ENCODE assay signal across 8 cellular contexts in the genomic region with DNA sequence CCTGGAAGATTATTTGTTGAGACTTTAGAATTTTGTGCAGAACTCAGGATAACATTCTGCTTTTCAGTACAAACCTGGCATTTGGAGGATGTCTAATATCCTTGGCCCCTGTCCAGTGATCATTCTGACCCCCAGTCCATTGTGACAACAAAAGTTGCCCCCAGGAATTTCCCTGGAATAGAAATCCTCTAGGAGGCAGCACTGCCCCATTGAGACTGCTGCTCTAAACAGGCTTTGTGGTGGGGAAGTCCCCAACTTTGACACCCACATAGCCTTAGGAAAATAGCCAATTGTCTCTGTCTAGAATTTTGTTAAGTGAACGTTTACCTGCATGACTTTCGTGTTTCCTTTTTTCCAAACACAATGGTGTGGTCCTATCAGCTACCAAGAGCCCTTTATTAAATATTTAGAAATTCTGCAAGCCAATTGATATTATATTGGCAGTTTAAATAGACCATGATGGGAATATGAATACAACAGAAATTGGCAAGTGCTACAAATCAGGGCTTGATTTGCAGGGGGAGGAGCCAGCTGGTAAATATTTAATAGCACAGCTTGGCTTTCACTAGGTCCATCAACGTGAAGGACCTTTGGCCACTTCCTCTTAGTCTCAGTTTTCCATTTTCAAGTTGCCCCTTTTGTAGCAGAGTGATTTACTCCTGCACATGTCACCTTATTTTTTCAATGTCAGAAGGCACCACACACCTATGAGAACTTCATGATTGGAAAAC.
DNase-seq lines count a peak whose midpoint lies in the region; ATAC-seq and TF ChIP-seq lines count a peak whose summit lies in the region.

No MANE protein-coding gene starts in this region.

- H3K4me1 ChIP-seq in heart left ventricle (peaks cover 0 to 3% (median 0%) of the 10 kb centered on the region in 12 donors), liver (ENCODE audit: control insufficient read depth in 4 of 4, insufficient read depth in 4 of 4, low read length in 3 of 4) (peaks cover 0 to 6% (median 2%) of the 10 kb centered on the region in 4 donors)

- H3K4me3 ChIP-seq in heart left ventricle (no peak overlapping the region), astrocyte of the spinal cord (ENCODE audit: low read depth, low read length) (no peak overlapping the region), liver (ENCODE audit: low read depth in 1 of 3, low read length in 3 of 3) (no peak overlapping the region)

- no peaks in the 10 kb centered on the region for H3K27me3 ChIP-seq in heart left ventricle
- H3K27me3 ChIP-seq in liver (ENCODE audit: control insufficient read depth in 4 of 4, insufficient read depth in 4 of 4, low read length in 3 of 4): peaks cover 0 to 2% (median 0%) of the 10 kb centered on the region in 4 donors

- peak in 3 of 4 donors; percentile 33 to 63 (median 52) for ATAC-seq in heart left ventricle
- ATAC-seq in Right ventricle myocardium inferior: no peak
- ATAC-seq in HG03439 (IDR thresholded peaks at IDR 0.05; ENCODE audit: unreplicated experiment): peak; percentile 74

- H3K27ac ChIP-seq in heart left ventricle (no peak overlapping the region), liver (ENCODE audit: low read depth in 1 of 2, low read length in 2 of 2) (no peak overlapping the region)

- DNase-seq in heart left ventricle (peak in 2 of 5 donors; percentile 17 to 23), Right ventricle myocardium inferior (ENCODE audit: missing footprints) (no peak), astrocyte of the spinal cord (ENCODE audit: low read depth, low spot score) (peak; percentile 61), SKM-1 treated with dmso at 0.1 percent for 144 hours (lab: John Stamatoyannopoulos, UW; ENCODE audit: unreplicated experiment) (no peak), T-helper 2 cell (no peak)
- no peak for DNase-seq in stimulated activated naive CD4-positive, alpha-beta T cell treated with Interleukin-2 at 50 U/mL for 16 hours (lab: John Stamatoyannopoulos, UW)

- 48 to 53% (median 50%) methylated on average over 3 of the region's 3 CpGs for WGBS in heart left ventricle, 4 donors
- WGBS in liver: 26% methylated on average over 3 of the region's 3 CpGs

- H3K9ac ChIP-seq in liver (ENCODE audit: low read depth in 1 of 2, low read length in 2 of 2): no peak overlapping the region

- TF ChIP-seq CTCF in heart left ventricle (IDR thresholded peaks at IDR 0.05): peak; percentile 27 to 74 (median 56)
- TF ChIP-seq CTCF in astrocyte of the spinal cord (IDR thresholded peaks at IDR 0.05; ENCODE audit: low read depth, low read length): peak; percentile 71
- peak; percentile 26 for TF ChIP-seq CTCF in liver (IDR thresholded peaks at IDR 0.05; ENCODE audit: low read depth, low read length, missing input control)

- peak; percentile 72 to 73 for TF ChIP-seq RAD21 in liver (IDR thresholded peaks at IDR 0.05)

- H3K36me3 ChIP-seq in heart left ventricle: no peaks in the 10 kb centered on the region
- H3K36me3 ChIP-seq in liver (ENCODE audit: control insufficient read depth in 4 of 4, insufficient read depth in 3 of 4, low read depth in 1 of 4, low read length in 3 of 4): no peaks in the 10 kb centered on the region

- no peak for TF ChIP-seq POLR2A in heart left ventricle (IDR thresholded peaks at IDR 0.05)

- in situ Hi-C loops in astrocyte of the spinal cord (cut with HindIII; ENCODE audit: low sequenced_read_pairs): no loop called here

- intact Hi-C loops in heart left ventricle (cut with DNase I) (loop anchor here (2.0 to 10.0 kb wide), 8 partner anchors 439 to 1041 kb away; no protein-coding TSS in a partner anchor), Right ventricle myocardium inferior (cut with DNase I) (loop anchor here (10.0 kb wide), 1 partner anchor 541 kb away; no protein-coding TSS in a partner anchor)

- H3K9me3 ChIP-seq in heart left ventricle (peaks cover 0 to 8% (median 0%) of the 10 kb centered on the region in 12 donors), liver (ENCODE audit: control insufficient read depth in 4 of 4, low read length in 3 of 4) (no peaks in the 10 kb centered on the region)

TF ChIP-seq in liver, 16 proteins besides CTCF, POLR2A, EP300 and RAD21:
- peak; percentile 5 to 11 for TF ChIP-seq HNF4A (conservative IDR thresholded peaks at IDR 0.05)
- TF ChIP-seq, protein P1, sequence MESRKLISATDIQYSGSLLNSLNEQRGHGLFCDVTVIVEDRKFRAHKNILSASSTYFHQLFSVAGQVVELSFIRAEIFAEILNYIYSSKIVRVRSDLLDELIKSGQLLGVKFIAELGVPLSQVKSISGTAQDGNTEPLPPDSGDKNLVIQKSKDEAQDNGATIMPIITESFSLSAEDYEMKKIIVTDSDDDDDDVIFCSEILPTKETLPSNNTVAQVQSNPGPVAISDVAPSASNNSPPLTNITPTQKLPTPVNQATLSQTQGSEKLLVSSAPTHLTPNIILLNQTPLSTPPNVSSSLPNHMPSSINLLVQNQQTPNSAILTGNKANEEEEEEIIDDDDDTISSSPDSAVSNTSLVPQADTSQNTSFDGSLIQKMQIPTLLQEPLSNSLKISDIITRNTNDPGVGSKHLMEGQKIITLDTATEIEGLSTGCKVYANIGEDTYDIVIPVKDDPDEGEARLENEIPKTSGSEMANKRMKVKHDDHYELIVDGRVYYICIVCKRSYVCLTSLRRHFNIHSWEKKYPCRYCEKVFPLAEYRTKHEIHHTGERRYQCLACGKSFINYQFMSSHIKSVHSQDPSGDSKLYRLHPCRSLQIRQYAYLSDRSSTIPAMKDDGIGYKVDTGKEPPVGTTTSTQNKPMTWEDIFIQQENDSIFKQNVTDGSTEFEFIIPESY (IDR thresholded peaks at IDR 0.05): no peak
- TF ChIP-seq, protein P2, sequence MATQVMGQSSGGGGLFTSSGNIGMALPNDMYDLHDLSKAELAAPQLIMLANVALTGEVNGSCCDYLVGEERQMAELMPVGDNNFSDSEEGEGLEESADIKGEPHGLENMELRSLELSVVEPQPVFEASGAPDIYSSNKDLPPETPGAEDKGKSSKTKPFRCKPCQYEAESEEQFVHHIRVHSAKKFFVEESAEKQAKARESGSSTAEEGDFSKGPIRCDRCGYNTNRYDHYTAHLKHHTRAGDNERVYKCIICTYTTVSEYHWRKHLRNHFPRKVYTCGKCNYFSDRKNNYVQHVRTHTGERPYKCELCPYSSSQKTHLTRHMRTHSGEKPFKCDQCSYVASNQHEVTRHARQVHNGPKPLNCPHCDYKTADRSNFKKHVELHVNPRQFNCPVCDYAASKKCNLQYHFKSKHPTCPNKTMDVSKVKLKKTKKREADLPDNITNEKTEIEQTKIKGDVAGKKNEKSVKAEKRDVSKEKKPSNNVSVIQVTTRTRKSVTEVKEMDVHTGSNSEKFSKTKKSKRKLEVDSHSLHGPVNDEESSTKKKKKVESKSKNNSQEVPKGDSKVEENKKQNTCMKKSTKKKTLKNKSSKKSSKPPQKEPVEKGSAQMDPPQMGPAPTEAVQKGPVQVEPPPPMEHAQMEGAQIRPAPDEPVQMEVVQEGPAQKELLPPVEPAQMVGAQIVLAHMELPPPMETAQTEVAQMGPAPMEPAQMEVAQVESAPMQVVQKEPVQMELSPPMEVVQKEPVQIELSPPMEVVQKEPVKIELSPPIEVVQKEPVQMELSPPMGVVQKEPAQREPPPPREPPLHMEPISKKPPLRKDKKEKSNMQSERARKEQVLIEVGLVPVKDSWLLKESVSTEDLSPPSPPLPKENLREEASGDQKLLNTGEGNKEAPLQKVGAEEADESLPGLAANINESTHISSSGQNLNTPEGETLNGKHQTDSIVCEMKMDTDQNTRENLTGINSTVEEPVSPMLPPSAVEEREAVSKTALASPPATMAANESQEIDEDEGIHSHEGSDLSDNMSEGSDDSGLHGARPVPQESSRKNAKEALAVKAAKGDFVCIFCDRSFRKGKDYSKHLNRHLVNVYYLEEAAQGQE (IDR thresholded peaks at IDR 0.05): no peak
- TF ChIP-seq, protein P3, sequence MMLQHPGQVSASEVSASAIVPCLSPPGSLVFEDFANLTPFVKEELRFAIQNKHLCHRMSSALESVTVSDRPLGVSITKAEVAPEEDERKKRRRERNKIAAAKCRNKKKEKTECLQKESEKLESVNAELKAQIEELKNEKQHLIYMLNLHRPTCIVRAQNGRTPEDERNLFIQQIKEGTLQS (IDR thresholded peaks at IDR 0.05): no peak
- no peak for TF ChIP-seq JUND (IDR thresholded peaks at IDR 0.05)
- TF ChIP-seq SP1 (IDR thresholded peaks at IDR 0.05): no peak
- no peak for TF ChIP-seq RXRA (IDR thresholded peaks at IDR 0.05)
- TF ChIP-seq EGR1 (IDR thresholded peaks at IDR 0.05; ENCODE audit: low read depth in 2 of 2): no peak
TF ChIP-seq in liver: peak in this region for 1.
